10 cellular contexts compared by ENCODE assay signal in the genomic region with DNA sequence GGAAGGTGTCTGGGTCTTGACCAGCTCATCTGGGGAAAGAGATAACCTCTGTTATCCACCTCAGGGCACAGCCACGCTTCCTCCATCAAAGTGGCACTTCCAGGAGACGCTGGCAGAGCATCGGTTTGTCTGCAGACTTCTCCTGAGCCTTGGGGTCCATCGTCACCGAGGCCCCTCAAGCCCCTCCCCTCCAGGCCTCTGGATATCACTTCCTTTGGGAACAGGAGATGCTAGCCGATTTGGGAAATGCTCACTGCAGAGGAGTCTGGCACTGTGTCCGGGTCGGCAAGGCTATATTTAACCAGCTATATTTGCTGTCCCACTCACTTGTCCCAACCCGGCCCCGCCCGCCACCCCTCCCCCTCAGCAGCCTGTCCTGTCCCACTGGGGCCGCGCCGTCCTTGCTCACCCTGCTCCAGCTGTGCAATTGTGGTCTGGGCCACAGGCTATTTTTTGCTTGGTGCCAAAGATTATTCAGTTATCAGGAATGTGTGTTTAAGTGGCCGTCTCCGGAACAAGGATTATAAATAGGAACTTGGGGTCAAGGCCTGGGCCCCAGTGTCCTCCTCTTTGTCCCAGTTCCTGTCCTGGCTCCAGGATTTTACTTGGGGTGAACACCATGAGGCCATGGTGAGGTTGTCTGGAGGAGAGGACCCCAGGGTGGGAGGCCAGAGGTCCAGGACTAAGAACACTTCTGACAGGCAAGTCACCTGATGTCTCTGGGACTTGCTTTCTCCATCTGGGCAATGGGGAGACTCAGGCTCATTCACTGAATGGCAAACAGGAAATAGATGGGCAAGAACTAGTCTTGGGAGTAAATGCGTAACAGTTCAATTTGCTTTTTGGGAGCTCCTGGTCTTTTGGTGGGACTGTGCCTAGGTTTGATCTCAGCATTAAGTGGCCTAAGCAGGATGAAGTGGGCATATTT.
DNase-seq lines count a peak whose midpoint lies in the region; ATAC-seq and TF ChIP-seq lines count a peak whose summit lies in the region.
"Had no signal": no experiment of that assay in that cellular context is flagged by ENCODE, and none has a peak within 500 bp of the region (broad histone marks: within the 10 kb centered on the region; RNA-seq: fewer than 3 reads in every experiment).

No MANE protein-coding gene starts in this region.

- H3K27me3 ChIP-seq in BLaER1 = no peaks in the 10 kb centered on the region
- no peaks in the 10 kb centered on the region for H3K27me3 ChIP-seq in prostate gland (replicated peaks; ENCODE audit: insufficient read depth)

- WGBS in prostate gland = 52% methylated on average over 17 of the region's 17 CpGs

- intact Hi-C loops in prostate gland (cut with DNase I) = no loop called here

- H3K9ac ChIP-seq in BLaER1 = peak overlapping the region; percentile 56; the same call in 1 of the 2 replicates

- H3K36me3 Mint-ChIP-seq in activated naive CD4-positive, alpha-beta T cell treated with anti-CD3 and anti-CD28 coated beads, Interleukin-2, amount 50 U/mL, for 72 hours = no peaks in the 10 kb centered on the region
- H3K36me3 Mint-ChIP-seq: memory B cell had no signal

- H3K9me3 Mint-ChIP-seq in activated naive CD4-positive, alpha-beta T cell treated with anti-CD3 and anti-CD28 coated beads, Interleukin-2, amount 50 U/mL, for 72 hours = peaks cover under 1% of the 10 kb centered on the region in 2 donors
- H3K9me3 Mint-ChIP-seq: memory B cell had no signal

- H3K9me3 ChIP-seq in BLaER1 (no peaks in the 10 kb centered on the region), prostate gland (no peaks in the 10 kb centered on the region)

- H3K36me3 ChIP-seq in BLaER1 (no peaks in the 10 kb centered on the region), prostate gland (no peaks in the 10 kb centered on the region)

- no peak for TF ChIP-seq POLR2A in prostate gland (IDR thresholded peaks at IDR 0.05)

- ATAC-seq in activated naive CD4-positive, alpha-beta T cell treated with anti-CD3 and anti-CD28 coated beads, Interleukin-2, amount 50 U/mL, for 72 hours = no peak

- peak overlapping the region; percentile 94 for H3K4me2 ChIP-seq in BLaER1

- H3K4me3 ChIP-seq in BLaER1 (peak overlapping the region; percentile 44; the same call in 1 of the 2 replicates), fibroblast of villous mesenchyme (ENCODE audit: low read depth, low read length) (no peak overlapping the region), prostate gland (no peak overlapping the region)

- H3K4me1 ChIP-seq in BLaER1 = peaks cover 71% of the 10 kb centered on the region
- no peaks in the 10 kb centered on the region for H3K4me1 ChIP-seq in prostate gland (replicated peaks)

- peak overlapping the region; percentile 83 for H3K27ac ChIP-seq in BLaER1
- no peak overlapping the region for H3K27ac ChIP-seq in prostate gland

- DNase-seq in SW480 (ENCODE audit: low spot score) (peak; percentile 77), fibroblast of villous mesenchyme (ENCODE audit: low read depth) (peak; percentile 72), prostate gland (ENCODE audit: low spot score) (peak; percentile 33), NCI-H187 treated with DMSO at 0.1 percent for 48 hours (lab: John Stamatoyannopoulos, UW) (no peak), NCI-H1092 (lab: John Stamatoyannopoulos, UW) (no peak)
- no peak for DNase-seq in stimulated activated naive CD4-positive, alpha-beta T cell treated with Interleukin-2 at 50 U/mL for 16 hours (lab: John Stamatoyannopoulos, UW)
- no peak for DNase-seq in activated naive CD4-positive, alpha-beta T cell treated with anti-CD3 and anti-CD28 coated beads, Interleukin-2, amount 50 U/mL, for 72 hours (ENCODE audit: low spot score in 2 of 2)
- DNase-seq: Calu3 had no signal

- H4K20me1 ChIP-seq in BLaER1 = no peaks in the 10 kb centered on the region

- no peak for TF ChIP-seq CTCF in fibroblast of villous mesenchyme (IDR thresholded peaks at IDR 0.05; ENCODE audit: insufficient read depth, low read depth, low read length)
- no peak for TF ChIP-seq CTCF in prostate gland (IDR thresholded peaks at IDR 0.05)

- H3K27ac Mint-ChIP-seq in activated naive CD4-positive, alpha-beta T cell treated with anti-CD3 and anti-CD28 coated beads, Interleukin-2, amount 50 U/mL, for 72 hours = no peak overlapping the region
- H3K27ac Mint-ChIP-seq: memory B cell had no signal

Comparison
In these comparisons a context has a peak if more than half of its experiments do, and no peak if none do; other contexts are left out.
1. DNase-seq: peak in SW480 (single experiment), fibroblast of villous mesenchyme (single experiment) and prostate gland (single experiment); none in stimulated activated naive CD4-positive, alpha-beta T cell treated with Interleukin-2 at 50 U/mL for 16 hours (single experiment), NCI-H187 treated with DMSO at 0.1 percent for 48 hours (single experiment), activated naive CD4-positive, alpha-beta T cell treated with anti-CD3 and anti-CD28 coated beads, Interleukin-2, amount 50 U/mL, for 72 hours (0 of 2) and NCI-H1092 (single experiment).